ENCODE assay signal across 15 cellular contexts in the genomic region with DNA sequence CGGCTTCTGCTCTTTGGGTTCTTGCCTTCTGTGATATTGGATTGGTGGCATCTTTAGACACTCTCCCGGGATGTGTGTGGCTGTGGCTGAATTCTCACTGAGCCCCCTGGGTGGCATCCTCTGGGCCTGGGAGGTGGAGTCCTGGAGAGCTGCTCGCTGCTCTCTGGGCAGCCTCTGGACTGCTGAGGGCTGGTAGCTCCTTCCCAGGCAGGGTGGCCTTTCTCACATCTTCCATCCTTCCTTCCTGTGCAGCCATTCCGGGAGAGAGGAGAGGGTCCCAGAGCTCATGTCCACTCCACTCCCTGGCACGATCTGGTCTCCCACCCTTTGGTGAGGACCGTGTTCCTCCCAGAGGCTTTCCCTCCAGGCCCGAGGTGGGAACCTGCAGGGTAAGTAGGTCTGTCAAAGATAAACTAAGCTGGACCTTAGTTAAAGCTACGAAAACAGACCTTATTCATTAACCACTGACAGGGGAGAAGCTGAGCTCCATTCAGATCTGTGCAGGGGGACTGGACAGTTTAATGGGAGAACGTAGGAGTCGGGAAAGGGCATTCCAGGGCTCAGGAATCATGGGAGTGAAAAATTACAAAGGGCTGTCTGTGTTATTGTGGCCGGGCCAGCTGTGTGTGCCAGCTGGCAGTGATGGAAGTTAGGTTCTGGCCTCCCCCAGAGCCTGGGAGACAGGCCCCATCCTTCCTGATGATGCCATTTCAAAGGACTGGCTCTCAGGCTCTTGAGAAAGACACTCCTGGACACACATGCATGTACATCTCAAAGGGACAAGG. TPM values are rescaled to one million over a fixed set of nuclear protein-coding genes. Genes with fewer than 3 reads are reported as not detected.
DNase-seq lines count a peak whose midpoint lies in the region; ATAC-seq and TF ChIP-seq lines count a peak whose summit lies in the region.
"Had no signal": no experiment of that assay in that cellular context is flagged by ENCODE, and none has a peak within 500 bp of the region (broad histone marks: within the 10 kb centered on the region; RNA-seq: fewer than 3 reads in every experiment).

No MANE protein-coding gene starts in this region.

- DNase-seq in Right ventricle myocardium superior = peak; percentile 75
- no peak for DNase-seq in cardiac septum (ENCODE audit: low spot score)
- DNase-seq in colonic mucosa = peak; percentile 14
- DNase-seq in midbrain (lab: John Stamatoyannopoulos, UW) = peak; percentile 75
- no peak for DNase-seq in iPS-NIHi7 (ENCODE audit: extremely low spot score)
- no peak for DNase-seq in activated T-helper 2 cell treated with anti-CD3 and anti-CD28 coated beads, Interferon-gamma antibody, Interleukin-2, Interleukin-4, amounts not matched to agents 10 μg/mL and 5 μg/mL and 100 μg/mL, durations not matched to agents 14 hours and 24 hours and 36 hours (ENCODE audit: low spot score)
- DNase-seq: activated CD4-positive, alpha-beta T cell treated with anti-CD3 and anti-CD28 coated beads for 4 hours; activated gamma-delta T cell; DMS79; effector CD4-positive, alpha-beta T cell; NCI-H1930; NK-92 treated with Interleukin-12 subunit alpha and Interleukin-12 subunit beta, amount 100 ng/mL, for 24 hours had no signal

- H3K36me3 Mint-ChIP-seq in activated T-helper 2 cell treated with anti-CD3 and anti-CD28 coated beads, Interferon-gamma antibody, Interleukin-2, Interleukin-4, amounts not matched to agents 10 μg/mL and 5 μg/mL and 100 μg/mL, durations not matched to agents 14 hours and 24 hours and 36 hours (ENCODE audit: low read depth) = peaks cover 16% of the 10 kb centered on the region

- H3K36me3 ChIP-seq in colonic mucosa = no peaks in the 10 kb centered on the region
- H3K36me3 ChIP-seq: transverse colon had no signal

- H3K27me3 ChIP-seq in colonic mucosa = no peaks in the 10 kb centered on the region
- H3K27me3 ChIP-seq: transverse colon had no signal

- H3K27ac ChIP-seq in colonic mucosa = no peak overlapping the region

- intact Hi-C loops in Right ventricle myocardium superior (cut with DNase I) = no loop called here
- intact Hi-C loops in cardiac septum (cut with DNase I) = loop anchor here (5.0 kb wide), 1 partner anchor 165 kb away; no protein-coding TSS in a partner anchor
- intact Hi-C loops in colonic mucosa (cut with DNase I) = loop anchor here (10.0 kb wide), 1 partner anchor 162 kb away; no protein-coding TSS in a partner anchor
- intact Hi-C loops in activated T-helper 2 cell treated with anti-CD3 and anti-CD28 coated beads, Interferon-gamma antibody, Interleukin-2, Interleukin-4, amounts not matched to agents 10 μg/mL and 5 μg/mL and 100 μg/mL, durations not matched to agents 14 hours and 24 hours and 36 hours (cut with micrococcal nuclease) = loop anchor here (5.0 kb wide), 1 partner anchor 165 kb away; no protein-coding TSS in a partner anchor

- no peak overlapping the region for H3K4me3 ChIP-seq in colonic mucosa
- H3K4me3 ChIP-seq: transverse colon had no signal

- H3K4me1 Mint-ChIP-seq in activated T-helper 2 cell treated with anti-CD3 and anti-CD28 coated beads, Interferon-gamma antibody, Interleukin-2, Interleukin-4, amounts not matched to agents 10 μg/mL and 5 μg/mL and 100 μg/mL, durations not matched to agents 14 hours and 24 hours and 36 hours (ENCODE audit: low read depth) = peaks cover 11% of the 10 kb centered on the region

- H3K27ac Mint-ChIP-seq in activated T-helper 2 cell treated with anti-CD3 and anti-CD28 coated beads, Interferon-gamma antibody, Interleukin-2, Interleukin-4, amounts not matched to agents 10 μg/mL and 5 μg/mL and 100 μg/mL, durations not matched to agents 14 hours and 24 hours and 36 hours = no peak overlapping the region

- no peak overlapping the region for H3K9ac ChIP-seq in colonic mucosa (ENCODE audit: low read depth in 2 of 2, low read length in 2 of 2)

- H3K4me3 Mint-ChIP-seq in activated T-helper 2 cell treated with anti-CD3 and anti-CD28 coated beads, Interferon-gamma antibody, Interleukin-2, Interleukin-4, amounts not matched to agents 10 μg/mL and 5 μg/mL and 100 μg/mL, durations not matched to agents 14 hours and 24 hours and 36 hours (ENCODE audit: low read depth) = no peak overlapping the region

- no peaks in the 10 kb centered on the region for H3K9me3 Mint-ChIP-seq in activated T-helper 2 cell treated with anti-CD3 and anti-CD28 coated beads, Interferon-gamma antibody, Interleukin-2, Interleukin-4, amounts not matched to agents 10 μg/mL and 5 μg/mL and 100 μg/mL, durations not matched to agents 14 hours and 24 hours and 36 hours

- H3K9me3 ChIP-seq in colonic mucosa = no peaks in the 10 kb centered on the region
- H3K9me3 ChIP-seq: transverse colon had no signal

- H3K27me3 Mint-ChIP-seq in activated T-helper 2 cell treated with anti-CD3 and anti-CD28 coated beads, Interferon-gamma antibody, Interleukin-2, Interleukin-4, amounts not matched to agents 10 μg/mL and 5 μg/mL and 100 μg/mL, durations not matched to agents 14 hours and 24 hours and 36 hours (ENCODE audit: low read depth) = no peaks in the 10 kb centered on the region

- H3K4me1 ChIP-seq in colonic mucosa = no peaks in the 10 kb centered on the region

- no peak for TF ChIP-seq CTCF in colonic mucosa (IDR thresholded peaks at IDR 0.05)

- ATAC-seq in Right ventricle myocardium superior (ENCODE audit: poor library complexity) = peak; percentile 38
- no peak for ATAC-seq in GM19324 (IDR thresholded peaks at IDR 0.05; ENCODE audit: low FRiP score, unreplicated experiment)
- no peak for ATAC-seq in GM18858 (IDR thresholded peaks at IDR 0.05; ENCODE audit: unreplicated experiment)

RNA-seq across cellular contexts. Expression of gene ATP6V0E2, which starts 8.7 kb away (rescaled TPM):
- total RNA-seq in Right ventricle myocardium superior = 121 TPM
- total RNA-seq in cardiac septum = 80.2 TPM
- 10 to 100 TPM; 12.5 to 22.7 TPM for total RNA-seq in colonic mucosa
- total RNA-seq in activated T-helper 2 cell treated with anti-CD3 and anti-CD28 coated beads, Interferon-gamma antibody, Interleukin-2, Interleukin-4, amounts not matched to agents 10 μg/mL and 5 μg/mL and 100 μg/mL, durations not matched to agents 14 hours and 24 hours and 36 hours = 50.2 and 54.3 TPM in 2 replicates

RNA-seq across cellular contexts. Expression of gene ZNF862, which starts 44.3 kb away (rescaled TPM):
- total RNA-seq in Right ventricle myocardium superior (12.2 TPM), cardiac septum (12.8 TPM), colonic mucosa (1 to 10 TPM; 8.8 to 9.9 TPM)
- total RNA-seq in activated T-helper 2 cell treated with anti-CD3 and anti-CD28 coated beads, Interferon-gamma antibody, Interleukin-2, Interleukin-4, amounts not matched to agents 10 μg/mL and 5 μg/mL and 100 μg/mL, durations not matched to agents 14 hours and 24 hours and 36 hours = 14.6 and 16.4 TPM in 2 replicates

Comparison
In these comparisons a context has a peak if more than half of its experiments do, and no peak if none do; other contexts are left out.
1. DNase-seq: peak in Right ventricle myocardium superior (single experiment), colonic mucosa (single experiment) and midbrain (single experiment); none in cardiac septum (single experiment), iPS-NIHi7 (single experiment) and activated T-helper 2 cell treated with anti-CD3 and anti-CD28 coated beads, Interferon-gamma antibody, Interleukin-2, Interleukin-4, amounts not matched to agents 10 μg/mL and 5 μg/mL and 100 μg/mL, durations not matched to agents 14 hours and 24 hours and 36 hours (single experiment).